ENCODE assay signal across 9 cellular contexts in the genomic region with DNA sequence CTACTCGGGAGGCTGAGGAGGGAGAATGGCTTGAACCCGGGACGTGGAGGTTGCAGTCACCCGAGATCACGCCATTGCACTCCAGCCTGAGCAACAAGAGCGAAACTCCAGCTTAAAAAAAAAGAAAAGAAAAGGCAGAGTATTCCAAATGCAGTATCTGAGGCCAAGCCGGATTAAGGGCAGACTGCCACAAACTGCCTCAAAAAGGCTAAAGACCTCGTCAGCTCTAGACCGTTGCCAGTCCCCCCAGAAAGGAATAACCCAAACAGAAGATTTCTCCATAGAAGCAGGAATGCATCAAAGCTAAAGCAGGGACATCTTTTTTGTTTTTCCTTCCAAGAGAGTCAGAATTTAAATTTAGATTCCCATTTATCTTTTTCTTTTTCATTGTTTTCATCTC.
DNase-seq lines count a peak whose midpoint lies in the region; ATAC-seq and TF ChIP-seq lines count a peak whose summit lies in the region.
"Had no signal": no experiment of that assay in that cellular context is flagged by ENCODE, and none has a peak within 500 bp of the region (broad histone marks: within the 10 kb centered on the region; RNA-seq: fewer than 3 reads in every experiment).

No MANE protein-coding gene starts in this region.

- ATAC-seq in Panc1 (no peak), GM21825 (IDR thresholded peaks at IDR 0.05; ENCODE audit: unreplicated experiment) (no peak)

- no peaks in the 10 kb centered on the region for H3K9me3 ChIP-seq in Panc1 (ENCODE audit: control insufficient read depth, insufficient read depth, low read depth, low read length)
- no peaks in the 10 kb centered on the region for H3K9me3 ChIP-seq in muscle layer of colon (ENCODE audit: low read length)
- no peaks in the 10 kb centered on the region for H3K9me3 ChIP-seq in tibial artery

- no peak overlapping the region for H3K4me3 ChIP-seq in Panc1 (ENCODE audit: low read depth in 2 of 2, low read length in 2 of 2)
- no peak overlapping the region for H3K4me3 ChIP-seq in fibroblast of villous mesenchyme (ENCODE audit: low read depth, low read length)
- peak overlapping the region in 1 of 2 donors; percentile 26 for H3K4me3 ChIP-seq in muscle layer of colon (ENCODE audit: low read depth in 1 of 2, low read length in 2 of 2)
- peak overlapping the region; percentile 20 to 23 for H3K4me3 ChIP-seq in tibial artery

- in situ Hi-C loops in Panc1 (cut with HindIII; ENCODE audit: low pct_unique_long_range_greater_than_20kb, low sequenced_read_pairs) (no loop called here), KBM-7 (cut with MboI; ENCODE audit: low pct_unique_long_range_greater_than_20kb, low sequenced_read_pairs) (no loop called here)

- H3K9ac ChIP-seq in muscle layer of colon (ENCODE audit: low read length), result no peak overlapping the region

- CTCF ChIA-PET in Panc1 (lab: Charles Lee), result no interaction called here

- H3K36me3 ChIP-seq in Panc1 (ENCODE audit: control insufficient read depth, insufficient read depth, low read length) (peaks cover 21% of the 10 kb centered on the region), muscle layer of colon (ENCODE audit: insufficient read depth, low read length) (peaks cover under 1% of the 10 kb centered on the region), tibial artery (peaks cover 0 to under 1% (median 0%) of the 10 kb centered on the region in 3 donors)

- peak overlapping the region; percentile 100 for H3K27ac ChIP-seq in Panc1 (ENCODE audit: low read length)
- peak overlapping the region; percentile 78 for H3K27ac ChIP-seq in muscle layer of colon (ENCODE audit: low read depth, low read length)
- peak overlapping the region; percentile 75 for H3K27ac ChIP-seq in tibial artery

- peaks cover 92% of the 10 kb centered on the region for H3K4me1 ChIP-seq in Panc1 (ENCODE audit: control insufficient read depth, insufficient read depth, low read length)
- H3K4me1 ChIP-seq in muscle layer of colon (ENCODE audit: insufficient read depth, low read length), result peaks cover 73% of the 10 kb centered on the region
- peaks cover 0 to 51% (median 13%) of the 10 kb centered on the region in 4 donors for H3K4me1 ChIP-seq in tibial artery

- intact Hi-C loops in Panc1 (cut with micrococcal nuclease; ENCODE audit: unreplicated experiment), result loop anchor here (10.0 kb wide), 1 partner anchor 107 kb away; a partner anchor contains a TSS
- intact Hi-C loops in tibial artery (cut with DNase I; ENCODE audit: low total_unique reads), result no loop called here

- H3K27me3 ChIP-seq in Panc1 (ENCODE audit: control insufficient read depth, insufficient read depth, low read length) (no peaks in the 10 kb centered on the region), muscle layer of colon (ENCODE audit: control insufficient read depth in 1 of 2, insufficient read depth in 2 of 2, low read length in 2 of 2) (no peaks in the 10 kb centered on the region), tibial artery (no peaks in the 10 kb centered on the region)

- TF ChIP-seq CTCF in Panc1 (IDR thresholded peaks at IDR 0.05) (no peak), fibroblast of villous mesenchyme (IDR thresholded peaks at IDR 0.05; ENCODE audit: insufficient read depth, low read depth, low read length) (no peak), tibial artery (IDR thresholded peaks at IDR 0.05) (no peak)

- DNase-seq in Panc1 (ENCODE audit: low read depth, low spot score) (no peak), fibroblast of villous mesenchyme (ENCODE audit: low read depth) (peak; percentile 50), tibial artery (peak; percentile 88 to 92), kidney glomerular epithelial cell (lab: John Stamatoyannopoulos, UW) (no peak), KBM-7 (no peak), NCI-H524 treated with DMSO at 0.1 percent for 48 hours (lab: John Stamatoyannopoulos, UW) (no peak)
- DNase-seq: activated CD4-positive, alpha-beta T cell treated with anti-CD3 and anti-CD28 coated beads, Interleukin-2, amount 50 U/mL, for 1 hour had no signal

- BruUV-seq in Panc1 (replicated peaks; lab: Mats Ljungman, UMichigan), result no TSS peak

- POLR2A ChIA-PET in Panc1 (lab: Charles Lee), result interaction anchor here (0.6 to 1.1 kb wide), 3 partner anchors 9 to 34 kb away, joined by 3 to 4 read pairs (median 3); no protein-coding TSS in a partner anchor

Comparison
In these comparisons a context has a peak if more than half of its experiments do, and no peak if none do; other contexts are left out.
1. DNase-seq: peak in fibroblast of villous mesenchyme (single experiment) and tibial artery (2 of 2); none in Panc1 (single experiment), kidney glomerular epithelial cell (single experiment), KBM-7 (single experiment) and NCI-H524 treated with DMSO at 0.1 percent for 48 hours (single experiment).
2. H3K4me3 ChIP-seq: peak in tibial artery (2 of 2); none in Panc1 (0 of 2) and fibroblast of villous mesenchyme (single experiment).
3. Peak in every context shown above with its lines, with median percentiles within 50 percentile points of each other: H3K27ac ChIP-seq.